In the genomic region with DNA sequence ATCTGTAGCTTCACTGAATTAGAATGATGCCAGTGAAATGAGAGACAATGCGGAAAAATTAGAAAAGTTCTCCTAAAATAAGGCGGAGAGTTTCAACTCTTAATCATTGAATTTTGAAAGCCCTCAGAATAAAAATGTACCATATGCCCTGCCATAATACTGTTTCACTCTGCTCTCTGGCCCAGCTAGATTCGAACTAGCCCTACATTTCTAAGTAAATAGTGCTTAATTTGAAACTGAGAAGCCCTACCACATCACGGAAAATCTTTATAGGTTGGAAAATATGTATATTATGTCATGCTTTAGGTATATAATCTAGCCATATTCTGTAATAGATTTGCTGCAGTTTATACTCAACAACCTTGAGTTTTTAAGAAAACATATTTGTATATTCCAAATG, we compare ENCODE assay signal across 21 cellular contexts.
DNase-seq lines count a peak whose midpoint lies in the region; ATAC-seq and TF ChIP-seq lines count a peak whose summit lies in the region.
"Had no signal": no experiment of that assay in that cellular context is flagged by ENCODE, and none has a peak within 500 bp of the region (broad histone marks: within the 10 kb centered on the region; RNA-seq: fewer than 3 reads in every experiment).

No MANE protein-coding gene starts in this region.

- CTCF ChIA-PET in HCT116 (lab: Charles Lee) = interaction anchor here (0.9 kb wide), 1 partner anchor 24 kb away, joined by 3 read pairs; no protein-coding TSS in a partner anchor

- H3K27me3 ChIP-seq in HCT116 (ENCODE audit: insufficient read depth, low read length) (no peaks in the 10 kb centered on the region), parathyroid adenoma (ENCODE audit: control insufficient read depth, insufficient read depth, low read length) (no peaks in the 10 kb centered on the region)
- no peaks in the 10 kb centered on the region for H3K27me3 ChIP-seq in effector memory CD4-positive, alpha-beta T cell (replicated peaks; ENCODE audit: control insufficient read depth, insufficient read depth, low read length, poor library complexity, severe bottlenecking)

- H3K36me3 ChIP-seq in HCT116 (ENCODE audit: control insufficient read depth in 1 of 2, insufficient read depth in 2 of 2, low read length in 2 of 2) (no peaks in the 10 kb centered on the region), parathyroid adenoma (ENCODE audit: control insufficient read depth, insufficient read depth, low read length) (no peaks in the 10 kb centered on the region)
- H3K36me3 ChIP-seq in effector memory CD4-positive, alpha-beta T cell (ENCODE audit: control insufficient read depth, insufficient read depth, low read length) = no peaks in the 10 kb centered on the region

- H3K79me2 ChIP-seq in HCT116 (ENCODE audit: insufficient read depth, low read length) (no peaks in the 10 kb centered on the region), parathyroid adenoma (no peaks in the 10 kb centered on the region)

- H3K4me1 ChIP-seq in HCT116 (ENCODE audit: control insufficient read depth in 1 of 2, insufficient read depth in 2 of 2, low read length in 2 of 2) = peaks cover 0 to 10% of the 10 kb centered on the region in 2 experiments; a peak in 1 of 4 replicates
- peaks cover 4% of the 10 kb centered on the region for H3K4me1 ChIP-seq in parathyroid adenoma
- peaks cover 6% of the 10 kb centered on the region for H3K4me1 ChIP-seq in effector memory CD4-positive, alpha-beta T cell (ENCODE audit: control insufficient read depth, insufficient read depth, low read length, poor library complexity, severe bottlenecking)

- H3K4me3 ChIP-seq in HCT116 (replicated peaks in 1 of 2; ENCODE audit: low read depth in 1 of 2, low read length in 2 of 2) (no peak overlapping the region), parathyroid adenoma (ENCODE audit: low read depth, low read length) (no peak overlapping the region)
- H3K4me3 ChIP-seq in effector memory CD4-positive, alpha-beta T cell (ENCODE audit: insufficient read depth, low read depth, low read length, poor library complexity, severe bottlenecking) = no peak overlapping the region
- H3K4me3 ChIP-seq: skin epidermis had no signal

- RAD21 ChIA-PET in HCT116 (lab: Charles Lee; ENCODE audit: low non-redundant PET in 1 of 2, low total read pairs in 2 of 2, uncharacterized antibody in 2 of 2, unreplicated experiment in 2 of 2) = no interaction called here

- H3K4me3 Mint-ChIP-seq in activated naive CD8-positive, alpha-beta T cell treated with anti-CD3 and anti-CD28 coated beads, Interleukin-2, amount 10 ng/mL, durations not matched to agents 7 days and 5 days = no peak overlapping the region

- H4K20me1 ChIP-seq in HCT116 (ENCODE audit: insufficient read depth) = no peaks in the 10 kb centered on the region

- TF ChIP-seq CTCF in HCT116 (IDR thresholded peaks at IDR 0.05 in 2 of 3, conservative IDR thresholded peaks at IDR 0.05 in 1 of 3; ENCODE audit: borderline replicate concordance in 1 of 3, insufficient read depth in 1 of 3, low read depth in 2 of 3, low read length in 2 of 3) = no peak
- TF ChIP-seq CTCF in parathyroid adenoma (IDR thresholded peaks at IDR 0.05) = no peak

- H3K27ac Mint-ChIP-seq in activated naive CD8-positive, alpha-beta T cell treated with anti-CD3 and anti-CD28 coated beads, Interleukin-2, amount 10 ng/mL, durations not matched to agents 7 days and 5 days = peak overlapping the region; percentile 40

- no peaks in the 10 kb centered on the region for H3K9me3 ChIP-seq in HCT116 (ENCODE audit: control insufficient read depth in 1 of 2, insufficient read depth in 1 of 2, low read depth in 1 of 2, low read length in 2 of 2)
- no peaks in the 10 kb centered on the region for H3K9me3 ChIP-seq in parathyroid adenoma (ENCODE audit: control insufficient read depth, low read length)
- H3K9me3 ChIP-seq in effector memory CD4-positive, alpha-beta T cell (ENCODE audit: control insufficient read depth, low read length) = no peaks in the 10 kb centered on the region

- intact Hi-C loops in HCT116 (cut with micrococcal nuclease) = no loop called here

- no peak overlapping the region for H3K27ac ChIP-seq in HCT116 (ENCODE audit: low read depth, low read length)
- no peak overlapping the region for H3K27ac ChIP-seq in parathyroid adenoma
- H3K27ac ChIP-seq in effector memory CD4-positive, alpha-beta T cell (ENCODE audit: insufficient read depth, low read length, poor library complexity, severe bottlenecking) = no peak overlapping the region
- H3K27ac ChIP-seq: RWPE1, skin epidermis, VCaP had no signal

- H3K4me2 ChIP-seq in HCT116 (ENCODE audit: low read length) (no peak overlapping the region), parathyroid adenoma (ENCODE audit: low read length) (no peak overlapping the region)

- H3K36me3 Mint-ChIP-seq in activated naive CD8-positive, alpha-beta T cell treated with anti-CD3 and anti-CD28 coated beads, Interleukin-2, amount 10 ng/mL, durations not matched to agents 7 days and 5 days = peaks cover 37% of the 10 kb centered on the region

- TF ChIP-seq RAD21 in HCT116 (IDR thresholded peaks at IDR 0.05; ENCODE audit: low read depth) = no peak

- H3K4me1 Mint-ChIP-seq in activated naive CD8-positive, alpha-beta T cell treated with anti-CD3 and anti-CD28 coated beads, Interleukin-2, amount 10 ng/mL, durations not matched to agents 7 days and 5 days = peaks cover 42% of the 10 kb centered on the region

- no peak for DNase-seq in activated CD4-positive, CD25-positive, alpha-beta regulatory T cell treated with anti-CD3 and anti-CD28 coated beads, Interleukin-2, amount 50 U/mL, for 72 hours
- DNase-seq in HCT116 (ENCODE audit: low read depth, low spot score) = no peak
- no peak for DNase-seq in activated naive CD8-positive, alpha-beta T cell treated with anti-CD3 and anti-CD28 coated beads, Interleukin-2, amount 10 ng/mL, durations not matched to agents 7 days and 5 days
- DNase-seq in GF-D8 (lab: John Stamatoyannopoulos, UW) = no peak
- no peak for DNase-seq in effector memory CD4-positive, alpha-beta T cell
- DNase-seq in SKM-1 (lab: John Stamatoyannopoulos, UW; ENCODE audit: unreplicated experiment) = no peak
- DNase-seq: C1 segment of cervical spinal cord; central memory CD4-positive, alpha-beta T cell; DMS153; effector CD4-positive, alpha-beta T cell; KBM-7; naive thymus-derived CD4-positive, alpha-beta T cell; NCI-H2029 treated with DMSO at 0.1 percent for 48 hours; NCI-H446 treated with DMSO at 0.1 percent for 48 hours; NK-92 treated with Interleukin-12 subunit alpha and Interleukin-12 subunit beta, amount 100 ng/mL, for 24 hours; SW 1271 had no signal

- no peaks in the 10 kb centered on the region for H3K27me3 Mint-ChIP-seq in activated naive CD8-positive, alpha-beta T cell treated with anti-CD3 and anti-CD28 coated beads, Interleukin-2, amount 10 ng/mL, durations not matched to agents 7 days and 5 days

- no TSS peak for BruUV-seq in HCT116 (replicated peaks; lab: Mats Ljungman, UMichigan)

- H3K9ac ChIP-seq in HCT116 (ENCODE audit: low read length) (no peak overlapping the region), parathyroid adenoma (no peak overlapping the region)

- no peaks in the 10 kb centered on the region for H3K9me2 ChIP-seq in HCT116 (ENCODE audit: insufficient read depth)

- peaks cover 6% of the 10 kb centered on the region for H3K9me3 Mint-ChIP-seq in activated naive CD8-positive, alpha-beta T cell treated with anti-CD3 and anti-CD28 coated beads, Interleukin-2, amount 10 ng/mL, durations not matched to agents 7 days and 5 days

- ATAC-seq in activated CD4-positive, CD25-positive, alpha-beta regulatory T cell treated with anti-CD3 and anti-CD28 coated beads, Interleukin-2, amount 50 U/mL, for 24 hours = peak; percentile 77
- no peak for ATAC-seq in HCT116
- ATAC-seq in activated naive CD8-positive, alpha-beta T cell treated with anti-CD3 and anti-CD28 coated beads, Interleukin-2, amount 10 ng/mL, durations not matched to agents 7 days and 5 days (ENCODE audit: low read depth) = no peak
- ATAC-seq: naive thymus-derived CD4-positive, alpha-beta T cell had no signal

- no peak for TF ChIP-seq POLR2A in HCT116 (IDR thresholded peaks at IDR 0.05; ENCODE audit: borderline replicate concordance, extremely low read depth, insufficient read depth, insufficient read length)

- POLR2A ChIA-PET in HCT116 (lab: Charles Lee) = interaction anchor here (0.8 kb wide), 1 partner anchor 45 kb away, joined by 5 read pairs; no protein-coding TSS in a partner anchor
- POLR2A ChIA-PET in activated naive CD8-positive, alpha-beta T cell treated with anti-CD3 and anti-CD28 coated beads, Interleukin-2, amount 10 ng/mL, durations not matched to agents 7 days and 5 days (lab: Charles Lee) = interaction anchor here (1.4 to 1.9 kb wide), 2 partner anchors 10 to 80 kb away, joined by 3 to 7 read pairs; no protein-coding TSS in a partner anchor

- H2AFZ ChIP-seq in HCT116 (ENCODE audit: low read depth, low read length, poor library complexity, severe bottlenecking) (peak overlapping the region; percentile 14), parathyroid adenoma (peak overlapping the region; percentile 35)

TF ChIP-seq in HCT116, 20 proteins besides CTCF, POLR2A, EP300 and RAD21:
- TF ChIP-seq ZNF274 (IDR thresholded peaks at IDR 0.05; ENCODE audit: low read depth, low read length) (no peak), FOSL1 (IDR thresholded peaks at IDR 0.05; ENCODE audit: low read depth) (no peak)

Comparison
In these comparisons a context has a peak if more than half of its experiments do, and no peak if none do; other contexts are left out.
1. ATAC-seq: peak in activated CD4-positive, CD25-positive, alpha-beta regulatory T cell treated with anti-CD3 and anti-CD28 coated beads, Interleukin-2, amount 50 U/mL, for 24 hours (2 of 2); none in HCT116 (single experiment) and activated naive CD8-positive, alpha-beta T cell treated with anti-CD3 and anti-CD28 coated beads, Interleukin-2, amount 10 ng/mL, durations not matched to agents 7 days and 5 days (single experiment).